ENCODE assay signal across 1 cellular context in the genomic region with DNA sequence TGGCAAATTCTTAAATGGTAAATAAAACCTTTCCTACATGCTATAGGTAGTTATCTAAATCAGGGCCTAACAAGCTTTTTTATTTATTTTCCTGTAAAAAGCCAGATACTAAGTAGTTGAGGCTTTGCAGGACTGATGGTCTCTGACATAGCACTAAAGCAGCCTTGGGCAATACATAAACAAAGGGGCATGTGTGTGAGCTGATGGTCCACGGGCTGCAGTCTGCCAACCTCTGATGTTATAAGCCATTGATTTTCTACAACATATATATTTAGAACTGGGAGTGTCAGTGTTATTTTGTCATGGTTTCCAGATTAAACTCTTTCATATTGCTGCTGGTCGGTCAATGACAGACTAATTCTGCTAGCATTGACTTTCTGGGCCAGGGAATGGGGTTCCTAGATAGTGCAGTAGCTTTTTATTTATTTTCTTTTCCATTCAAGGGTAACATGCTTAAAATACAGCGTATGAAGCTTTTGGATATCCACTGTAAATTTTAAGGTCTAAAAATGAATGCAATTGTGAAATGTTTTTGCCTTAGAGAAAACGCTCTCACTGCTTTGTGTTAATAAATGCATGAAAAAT.
TF ChIP-seq lines count a peak whose summit lies in the region.

No MANE protein-coding gene starts in this region.

TF ChIP-seq in A549, 52 proteins besides CTCF, POLR2A, EP300 and RAD21 (continued from another document):
- TF ChIP-seq HDAC2 (IDR thresholded peaks at IDR 0.05) (no peak), KDM5A (IDR thresholded peaks at IDR 0.05) (no peak), JUN (IDR thresholded peaks at IDR 0.05) (no peak), ZSCAN20 (CRISPR knock-in tag; IDR thresholded peaks at IDR 0.05) (no peak), ZC3H11A (IDR thresholded peaks at IDR 0.05) (no peak), CBX2 (IDR thresholded peaks at IDR 0.05; ENCODE audit: borderline replicate concordance, low read depth) (no peak), FOSB (CRISPR knock-in tag; IDR thresholded peaks at IDR 0.05) (no peak), RFX5 (IDR thresholded peaks at IDR 0.05) (no peak), CBX8 (IDR thresholded peaks at IDR 0.05) (no peak)
- TF ChIP-seq, protein P1, sequence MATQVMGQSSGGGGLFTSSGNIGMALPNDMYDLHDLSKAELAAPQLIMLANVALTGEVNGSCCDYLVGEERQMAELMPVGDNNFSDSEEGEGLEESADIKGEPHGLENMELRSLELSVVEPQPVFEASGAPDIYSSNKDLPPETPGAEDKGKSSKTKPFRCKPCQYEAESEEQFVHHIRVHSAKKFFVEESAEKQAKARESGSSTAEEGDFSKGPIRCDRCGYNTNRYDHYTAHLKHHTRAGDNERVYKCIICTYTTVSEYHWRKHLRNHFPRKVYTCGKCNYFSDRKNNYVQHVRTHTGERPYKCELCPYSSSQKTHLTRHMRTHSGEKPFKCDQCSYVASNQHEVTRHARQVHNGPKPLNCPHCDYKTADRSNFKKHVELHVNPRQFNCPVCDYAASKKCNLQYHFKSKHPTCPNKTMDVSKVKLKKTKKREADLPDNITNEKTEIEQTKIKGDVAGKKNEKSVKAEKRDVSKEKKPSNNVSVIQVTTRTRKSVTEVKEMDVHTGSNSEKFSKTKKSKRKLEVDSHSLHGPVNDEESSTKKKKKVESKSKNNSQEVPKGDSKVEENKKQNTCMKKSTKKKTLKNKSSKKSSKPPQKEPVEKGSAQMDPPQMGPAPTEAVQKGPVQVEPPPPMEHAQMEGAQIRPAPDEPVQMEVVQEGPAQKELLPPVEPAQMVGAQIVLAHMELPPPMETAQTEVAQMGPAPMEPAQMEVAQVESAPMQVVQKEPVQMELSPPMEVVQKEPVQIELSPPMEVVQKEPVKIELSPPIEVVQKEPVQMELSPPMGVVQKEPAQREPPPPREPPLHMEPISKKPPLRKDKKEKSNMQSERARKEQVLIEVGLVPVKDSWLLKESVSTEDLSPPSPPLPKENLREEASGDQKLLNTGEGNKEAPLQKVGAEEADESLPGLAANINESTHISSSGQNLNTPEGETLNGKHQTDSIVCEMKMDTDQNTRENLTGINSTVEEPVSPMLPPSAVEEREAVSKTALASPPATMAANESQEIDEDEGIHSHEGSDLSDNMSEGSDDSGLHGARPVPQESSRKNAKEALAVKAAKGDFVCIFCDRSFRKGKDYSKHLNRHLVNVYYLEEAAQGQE (IDR thresholded peaks at IDR 0.05): no peak
